In the genomic region with DNA sequence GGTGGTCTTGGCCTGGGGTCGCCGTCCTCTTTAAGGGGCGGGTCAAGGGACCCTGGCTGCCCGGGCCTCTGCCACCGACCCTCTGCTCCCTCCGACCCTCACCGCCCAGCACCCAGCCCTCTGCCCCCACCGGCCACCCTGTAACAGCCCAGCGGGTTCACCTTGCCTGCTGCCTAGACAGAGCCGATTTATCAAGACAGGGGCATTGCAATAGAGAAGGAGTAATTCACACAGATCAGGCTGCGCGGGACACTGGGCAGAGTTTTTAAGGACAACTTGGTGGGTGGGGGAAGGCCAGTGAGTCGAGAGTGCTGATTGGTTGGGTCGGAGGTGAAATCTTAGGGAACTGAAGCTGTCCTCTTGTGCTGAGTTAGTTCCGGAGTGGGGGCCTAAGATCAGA, we compare ENCODE assay signal across 7 cellular contexts. TPM values are rescaled to one million over a fixed set of nuclear protein-coding genes. Genes with fewer than 3 reads are reported as not detected.
A peak's percentile ranks its signal among the peaks of the same experiment; 100 is the strongest.
DNase-seq lines count a peak whose midpoint lies in the region; ATAC-seq and TF ChIP-seq lines count a peak whose summit lies in the region.

No MANE protein-coding gene starts in this region.

- H3F3A ChIP-seq in Loucy (ENCODE audit: low read depth), result no peaks in the 10 kb centered on the region

- H4K91ac ChIP-seq in neuronal stem cell (ENCODE audit: low read depth, low read length, poor library complexity), result no peak overlapping the region

- H3K4me3 Mint-ChIP-seq in chondrocyte (ENCODE audit: unreplicated experiment), result peak overlapping the region; percentile 65

- no peaks in the 10 kb centered on the region for H3K9me2 ChIP-seq in Loucy (replicated peaks; ENCODE audit: low read depth, low read length)

- H4K8ac ChIP-seq in neuronal stem cell (ENCODE audit: low read depth, low read length), result no peak overlapping the region

- peaks cover 43% of the 10 kb centered on the region for H3K4me1 Mint-ChIP-seq in chondrocyte (ENCODE audit: low read depth)

- no peak for TF ChIP-seq CTCF in DND-41 (IDR thresholded peaks at IDR 0.05; ENCODE audit: borderline replicate concordance, extremely low read depth, low read length, poor library complexity, severe bottlenecking)
- TF ChIP-seq CTCF in Loucy (conservative IDR thresholded peaks at IDR 0.05; ENCODE audit: low read length), result no peak
- no peak for TF ChIP-seq CTCF in chondrocyte (IDR thresholded peaks at IDR 0.05)
- TF ChIP-seq CTCF in BE2C (IDR thresholded peaks at IDR 0.05; ENCODE audit: low read depth, low read length), result no peak

- ATAC-seq in DND-41 (ENCODE audit: insufficient read depth, low read depth), result no peak

- no peak overlapping the region for H2BK5ac ChIP-seq in neuronal stem cell (ENCODE audit: low read length)

- H2AFZ ChIP-seq in DND-41 (ENCODE audit: low read depth, low read length) (peak overlapping the region; percentile 80), Loucy (ENCODE audit: low read length) (peak overlapping the region; percentile 94), neuronal stem cell (ENCODE audit: low read length) (peak overlapping the region; percentile 98)

- no peak overlapping the region for H3K14ac ChIP-seq in neuronal stem cell (ENCODE audit: low read length)

- H3K4me2 ChIP-seq in DND-41 (ENCODE audit: insufficient read depth, low read length) (peak overlapping the region; percentile 88), Loucy (ENCODE audit: low read depth, low read length, poor library complexity, severe bottlenecking) (peak overlapping the region; percentile 86), neuronal stem cell (ENCODE audit: insufficient read depth, low read length, poor library complexity, severe bottlenecking) (no peak overlapping the region)

- H3K36me3 ChIP-seq in DND-41 (ENCODE audit: insufficient read depth, low read length) (peaks cover 13% of the 10 kb centered on the region), Loucy (ENCODE audit: insufficient read depth, low read length) (no peaks in the 10 kb centered on the region), neuronal stem cell (replicated peaks in 1 of 2; ENCODE audit: control insufficient read depth in 2 of 2, insufficient read depth in 2 of 2, low read length in 2 of 2) (peaks cover 0 to 2% of the 10 kb centered on the region in 2 donors), BE2C (no peaks in the 10 kb centered on the region)

- H3K79me2 ChIP-seq in DND-41 (ENCODE audit: insufficient read depth, low read length) (peaks cover 17% of the 10 kb centered on the region), Loucy (ENCODE audit: insufficient read depth, low read length) (peaks cover 29% of the 10 kb centered on the region)

- H2BK12ac ChIP-seq in neuronal stem cell (ENCODE audit: low read length), result no peak overlapping the region

- H3K18ac ChIP-seq in neuronal stem cell (ENCODE audit: low read length), result peak overlapping the region; percentile 72

- H3K23ac ChIP-seq in neuronal stem cell (ENCODE audit: low read depth, low read length, poor library complexity), result peak overlapping the region; percentile 14

- H4K20me1 ChIP-seq in DND-41 (ENCODE audit: insufficient read depth, low read length), result no peaks in the 10 kb centered on the region
- H4K20me1 ChIP-seq in Loucy (ENCODE audit: insufficient read depth, low read length, poor library complexity, severe bottlenecking), result peaks cover 8% of the 10 kb centered on the region

- no peak overlapping the region for H3K4ac ChIP-seq in neuronal stem cell (ENCODE audit: low read length)

- H3K9ac ChIP-seq in DND-41 (ENCODE audit: low read depth, low read length) (peak overlapping the region; percentile 72; the same call in 1 of the 2 replicates), Loucy (ENCODE audit: low read depth, low read length, poor library complexity, severe bottlenecking) (peak overlapping the region; percentile 74), neuronal stem cell (ENCODE audit: low read depth, low read length, poor library complexity) (no peak overlapping the region)

- DNase-seq in DND-41 (no peak), chondrocyte (ENCODE audit: low spot score) (peak; percentile 79), neuronal stem cell (ENCODE audit: low spot score) (no peak), SHP77 (lab: John Stamatoyannopoulos, UW) (no peak), BE2C (no peak), NCI-H510A (lab: John Stamatoyannopoulos, UW) (no peak)

- H3K79me1 ChIP-seq in neuronal stem cell (ENCODE audit: low read depth, low read length), result no peaks in the 10 kb centered on the region

- peak overlapping the region; percentile 27 for H2BK15ac ChIP-seq in neuronal stem cell (ENCODE audit: low read length)

- no peaks in the 10 kb centered on the region for H3K9me3 Mint-ChIP-seq in chondrocyte (ENCODE audit: low read depth)

- H3K27ac Mint-ChIP-seq in chondrocyte (ENCODE audit: unreplicated experiment), result no peak overlapping the region

- H2AK5ac ChIP-seq in neuronal stem cell (ENCODE audit: low read depth, low read length), result peak overlapping the region; percentile 56

- H2BK120ac ChIP-seq in neuronal stem cell (ENCODE audit: low read depth, low read length), result no peak overlapping the region

- H3K27me3 Mint-ChIP-seq in chondrocyte (ENCODE audit: low read depth), result no peaks in the 10 kb centered on the region

- H3K36me3 Mint-ChIP-seq in chondrocyte (ENCODE audit: low read depth), result no peaks in the 10 kb centered on the region

- WGBS in neuronal stem cell (ENCODE audit: extremely low coverage in 2 of 2, insufficient read length in 2 of 2, insufficient replicate concordance in 1 of 2), 2 donors, result no CpG with 5 or more reads among the region's 15 CpGs

- H3K4me1 ChIP-seq in DND-41 (ENCODE audit: insufficient read depth, low read length), result peaks cover 45% of the 10 kb centered on the region
- peaks cover 39% of the 10 kb centered on the region for H3K4me1 ChIP-seq in Loucy (ENCODE audit: insufficient read depth, low read length, poor library complexity, severe bottlenecking)
- H3K4me1 ChIP-seq in neuronal stem cell (ENCODE audit: control insufficient read depth in 2 of 2, insufficient read depth in 1 of 2, low read depth in 1 of 2, low read length in 2 of 2), result peaks cover 4 to 10% of the 10 kb centered on the region in 2 donors
- no peaks in the 10 kb centered on the region for H3K4me1 ChIP-seq in BE2C

- H3K27me3 ChIP-seq in DND-41 (ENCODE audit: insufficient read depth, low read length, poor library complexity), result no peaks in the 10 kb centered on the region
- H3K27me3 ChIP-seq in Loucy (ENCODE audit: insufficient read depth, low read length, poor library complexity, severe bottlenecking), result no peaks in the 10 kb centered on the region
- peaks cover 0 to 12% (median 9%) of the 10 kb centered on the region in 3 experiments for H3K27me3 ChIP-seq in neuronal stem cell (ENCODE audit: control insufficient read depth in 3 of 3, insufficient read depth in 3 of 3, low read depth in 1 of 3, low read length in 3 of 3)
- H3K27me3 ChIP-seq in BE2C, result peaks cover 6% of the 10 kb centered on the region; the same call in 1 of the 2 replicates

- H3K9me3 ChIP-seq in DND-41 (ENCODE audit: insufficient read depth, low read length, severe bottlenecking) (no peaks in the 10 kb centered on the region), Loucy (ENCODE audit: insufficient read depth, low read depth, low read length) (no peaks in the 10 kb centered on the region), neuronal stem cell (replicated peaks in 1 of 2; ENCODE audit: control insufficient read depth in 2 of 2, insufficient read depth in 1 of 2, low read depth in 1 of 2, low read length in 2 of 2) (peaks cover 0 to 2% of the 10 kb centered on the region in 2 donors), BE2C (no peaks in the 10 kb centered on the region)

- H3K4me3 ChIP-seq in DND-41 (ENCODE audit: low read depth in 1 of 2, low read length in 2 of 2) (peak overlapping the region in 1 of 2 experiments; percentile 75; a peak in 2 of 4 replicates), Loucy (ENCODE audit: low read length, poor library complexity, severe bottlenecking) (peak overlapping the region; percentile 74), neuronal stem cell (ENCODE audit: low read length in 2 of 2) (peak overlapping the region in 1 of 2 donors; percentile 51), BE2C (ENCODE audit: low read depth, low read length) (no peak overlapping the region; the same call in 1 of the 2 replicates)

- H3K27ac ChIP-seq in DND-41 (ENCODE audit: low read length) (no peak overlapping the region), neuronal stem cell (replicated peaks; ENCODE audit: low read length) (no peak overlapping the region)

RNA-seq across cellular contexts. Expression of gene ADCK2, which starts 0.8 kb away (rescaled TPM):
- 23.6 to 28.0 TPM (median 26.9 TPM) in 3 replicates for total RNA-seq in chondrocyte
- polyA plus RNA-seq in neuronal stem cell (2013, experiment 1 of 2), result 8.7 TPM
- polyA plus RNA-seq in neuronal stem cell (2013, experiment 2 of 2), result 8.8 TPM
- polyA plus RNA-seq in BE2C (2012; ENCODE audit: insufficient read depth, insufficient read length, low read depth), result 8.0 TPM

RNA-seq across cellular contexts. Expression of gene NDUFB2, which starts 24.5 kb away (rescaled TPM):
- total RNA-seq in chondrocyte, result 186 to 198 TPM (median 193 TPM) in 3 replicates
- polyA plus RNA-seq in neuronal stem cell (2013, experiment 1 of 2), result 296 TPM
- polyA plus RNA-seq in neuronal stem cell (2013, experiment 2 of 2), result 293 TPM
- polyA plus RNA-seq in BE2C (2012; ENCODE audit: insufficient read depth, insufficient read length, low read depth), result 305 TPM

RNA-seq across cellular contexts. Expression of gene DENND2A, which starts 31.4 kb away (rescaled TPM):
- total RNA-seq in chondrocyte, result 6.5 to 16.3 TPM (median 16.0 TPM) in 3 replicates
- 32.4 TPM for polyA plus RNA-seq in neuronal stem cell (2013, experiment 1 of 2)
- 33.1 TPM for polyA plus RNA-seq in neuronal stem cell (2013, experiment 2 of 2)
- 1.8 TPM for polyA plus RNA-seq in BE2C (2012; ENCODE audit: insufficient read depth, insufficient read length, low read depth)
